ENCODE assay signal across 8 cellular contexts in genomic region chr1:235783148-235783776, GRCh38.
A peak's percentile ranks its signal among the peaks of the same experiment; 100 is the strongest.
DNase-seq lines count a peak whose midpoint lies in the region; ATAC-seq and TF ChIP-seq lines count a peak whose summit lies in the region.

No MANE protein-coding gene starts in this region.

- CTCF ChIA-PET in IMR-90 (lab: Yijun Ruan, JAX) = interaction anchor here (0.5 to 1.7 kb wide), 24 partner anchors 8 to 692 kb away, joined by 3 to 9 read pairs (median 4); no protein-coding TSS in a partner anchor

- no peak overlapping the region for H4K8ac ChIP-seq in IMR-90 (ENCODE audit: low read depth in 2 of 2, low read length in 2 of 2)

- TF ChIP-seq RAD21 in IMR-90 (IDR thresholded peaks at IDR 0.05; ENCODE audit: low read length) = peak; percentile 80

- dilution Hi-C loops in IMR-90 (cut with HindIII; ENCODE audit: low sequenced_read_pairs, unreplicated experiment) = no loop called here

- no peak overlapping the region for H2BK20ac ChIP-seq in IMR-90 (ENCODE audit: low read depth, low read length)

- no peak overlapping the region for H3K9ac ChIP-seq in IMR-90 (ENCODE audit: low read depth, low read length)

- H3K36me3 ChIP-seq in IMR-90 (ENCODE audit: control insufficient read depth, insufficient read depth, low read length) (no peaks in the 10 kb centered on the region), tibial artery (peaks cover 20 to 29% (median 23%) of the 10 kb centered on the region in 3 donors)

- H2BK15ac ChIP-seq in IMR-90 (ENCODE audit: low read depth, low read length) = no peak overlapping the region

- DNase-seq in CD1c-positive myeloid dendritic cell (ENCODE audit: extremely low spot score) (peak; percentile 17), IMR-90 (peak; percentile 73), SHP77 (lab: John Stamatoyannopoulos, UW) (peak; percentile 29 to 33), foreskin keratinocyte (peak in 1 of 2 donors; percentile 38), tibial artery (no peak), GDM1 (lab: John Stamatoyannopoulos, UW) (no peak)

- H2AFZ ChIP-seq in IMR-90 (replicated peaks; ENCODE audit: low read length, poor library complexity) = no peak overlapping the region

- no TSS peak for BruUV-seq in IMR-90 (replicated peaks; lab: Mats Ljungman, UMichigan)

- H4K91ac ChIP-seq in IMR-90 (ENCODE audit: insufficient read depth, low read depth, low read length) = no peak overlapping the region

- no peak overlapping the region for H3K23ac ChIP-seq in IMR-90 (ENCODE audit: low read depth, low read length)

- H3K18ac ChIP-seq in IMR-90 (ENCODE audit: low read depth, low read length) = no peak overlapping the region

- H2BK5ac ChIP-seq in IMR-90 (ENCODE audit: low read depth, low read length, poor library complexity, severe bottlenecking) = no peak overlapping the region

- ATAC-seq in IMR-90 (ENCODE audit: low read depth) = peak; percentile 78
- peak; percentile 33 for ATAC-seq in foreskin keratinocyte
- ATAC-seq in GM18873 (IDR thresholded peaks at IDR 0.05; ENCODE audit: low FRiP score, unreplicated experiment) = no peak
- ATAC-seq in HG02870 (IDR thresholded peaks at IDR 0.05; ENCODE audit: unreplicated experiment) = no peak

- H3K14ac ChIP-seq in IMR-90 (replicated peaks; ENCODE audit: low read depth, low read length) = no peak overlapping the region

- no peak overlapping the region for H4K5ac ChIP-seq in IMR-90 (ENCODE audit: low read depth, low read length)

- H3K4me2 ChIP-seq in IMR-90 (ENCODE audit: low read depth, low read length) = no peak overlapping the region

- H3K4me1 ChIP-seq in IMR-90 (ENCODE audit: control insufficient read depth, insufficient read depth, low read length) = peaks cover 6% of the 10 kb centered on the region
- H3K4me1 ChIP-seq in foreskin keratinocyte = peaks cover 4% of the 10 kb centered on the region
- H3K4me1 ChIP-seq in tibial artery = peaks cover 0 to 3% (median 0%) of the 10 kb centered on the region in 4 donors

- POLR2A ChIA-PET in IMR-90 (lab: Charles Lee; ENCODE audit: unreplicated experiment) = interaction anchor here (0.6 kb wide), 1 partner anchor 125 kb away, joined by 10 read pairs; no protein-coding TSS in a partner anchor

- in situ Hi-C loops in IMR-90 (cut with MboI; ENCODE audit: low sequenced_read_pairs) = no loop called here

- TF ChIP-seq POLR2A in IMR-90 (IDR thresholded peaks at IDR 0.05; ENCODE audit: low read depth, low read length) = 0 out of 2 replicates have a peak, but pooled peaks have one; percentile 31

- H3K27me3 ChIP-seq in IMR-90 (ENCODE audit: control insufficient read depth, insufficient read depth, low read length) (no peaks in the 10 kb centered on the region), foreskin keratinocyte (no peaks in the 10 kb centered on the region), tibial artery (no peaks in the 10 kb centered on the region)

- WGBS in IMR-90 (ENCODE audit: extremely low coverage in 2 of 2, insufficient read length in 1 of 2), 2 experiments = no CpG with 5 or more reads among the region's 8 CpGs

- H2BK120ac ChIP-seq in IMR-90 (ENCODE audit: low read depth, low read length) = no peak overlapping the region; the same call in 1 of the 2 replicates

- TF ChIP-seq CTCF in IMR-90 (conservative IDR thresholded peaks at IDR 0.05; ENCODE audit: low read depth, low read length) (peak; percentile 70), foreskin keratinocyte (conservative IDR thresholded peaks at IDR 0.05) (peak; percentile 72), tibial artery (IDR thresholded peaks at IDR 0.05) (peak; percentile 10 to 46)

- H3K9me3 ChIP-seq in IMR-90 (ENCODE audit: control insufficient read depth, insufficient read depth, low read length) (no peaks in the 10 kb centered on the region), tibial artery (no peaks in the 10 kb centered on the region)

- H3K4me3 ChIP-seq in IMR-90 (ENCODE audit: insufficient read depth, low read depth, low read length) (no peak overlapping the region), tibial artery (no peak overlapping the region)

- H3K79me1 ChIP-seq in IMR-90 (ENCODE audit: low read depth in 1 of 2, low read length in 2 of 2) = no peaks in the 10 kb centered on the region

- H3K9me1 ChIP-seq in IMR-90 (ENCODE audit: insufficient read depth, low read length) = no peaks in the 10 kb centered on the region

- no peak overlapping the region for H2AK9ac ChIP-seq in IMR-90 (replicated peaks; ENCODE audit: low read depth, low read length, poor library complexity)

- no peak overlapping the region for H3K4ac ChIP-seq in IMR-90 (ENCODE audit: low read depth, low read length)

- intact Hi-C loops in IMR-90 (cut with micrococcal nuclease) = loop anchor here (1.0 to 5.0 kb wide), 4 partner anchors 186 to 278 kb away; partner anchors contain the start of gene B3GALNT2
- intact Hi-C loops in tibial artery (cut with DNase I; ENCODE audit: low total_unique reads) = no loop called here

- no peak overlapping the region for H2AK5ac ChIP-seq in IMR-90 (ENCODE audit: low read depth, low read length)

- H4K20me1 ChIP-seq in IMR-90 (ENCODE audit: insufficient read depth, low read length) = no peaks in the 10 kb centered on the region

- no peak overlapping the region for H3K56ac ChIP-seq in IMR-90 (ENCODE audit: extremely low read depth, insufficient read depth, low read length)

- H3K27ac ChIP-seq in IMR-90 (ENCODE audit: insufficient read depth, low read length) (no peak overlapping the region), foreskin keratinocyte (no peak overlapping the region), tibial artery (no peak overlapping the region)

TF ChIP-seq in IMR-90, 13 proteins besides CTCF, POLR2A, EP300 and RAD21:
- TF ChIP-seq ELK1 (IDR thresholded peaks at IDR 0.05; ENCODE audit: borderline replicate concordance, low read depth, low read length) (no peak), MAZ (IDR thresholded peaks at IDR 0.05; ENCODE audit: borderline replicate concordance, low read depth, low read length) (no peak), NFE2L2 (IDR thresholded peaks at IDR 0.05; ENCODE audit: low read depth, low read length) (no peak), SMC3 (IDR thresholded peaks at IDR 0.05; ENCODE audit: low read depth, low read length) (peak; percentile 78), MXI1 (IDR thresholded peaks at IDR 0.05; ENCODE audit: borderline replicate concordance, low read depth, low read length) (no peak), CHD1 (IDR thresholded peaks at IDR 0.05; ENCODE audit: low read depth, low read length) (no peak)

Comparison
In these comparisons a context has a peak if more than half of its experiments do, and no peak if none do; other contexts are left out.
1. DNase-seq: peak in CD1c-positive myeloid dendritic cell (single experiment), IMR-90 (single experiment) and SHP77 (2 of 2); none in tibial artery (0 of 2) and GDM1 (single experiment).
2. ATAC-seq: peak in IMR-90 (single experiment) and foreskin keratinocyte (single experiment); none in GM18873 (single experiment) and HG02870 (single experiment).
3. Peak in every context shown above with its lines, with median percentiles within 50 percentile points of each other: CTCF ChIP-seq.